1 cellular context compared by ENCODE assay signal in the genomic region with DNA sequence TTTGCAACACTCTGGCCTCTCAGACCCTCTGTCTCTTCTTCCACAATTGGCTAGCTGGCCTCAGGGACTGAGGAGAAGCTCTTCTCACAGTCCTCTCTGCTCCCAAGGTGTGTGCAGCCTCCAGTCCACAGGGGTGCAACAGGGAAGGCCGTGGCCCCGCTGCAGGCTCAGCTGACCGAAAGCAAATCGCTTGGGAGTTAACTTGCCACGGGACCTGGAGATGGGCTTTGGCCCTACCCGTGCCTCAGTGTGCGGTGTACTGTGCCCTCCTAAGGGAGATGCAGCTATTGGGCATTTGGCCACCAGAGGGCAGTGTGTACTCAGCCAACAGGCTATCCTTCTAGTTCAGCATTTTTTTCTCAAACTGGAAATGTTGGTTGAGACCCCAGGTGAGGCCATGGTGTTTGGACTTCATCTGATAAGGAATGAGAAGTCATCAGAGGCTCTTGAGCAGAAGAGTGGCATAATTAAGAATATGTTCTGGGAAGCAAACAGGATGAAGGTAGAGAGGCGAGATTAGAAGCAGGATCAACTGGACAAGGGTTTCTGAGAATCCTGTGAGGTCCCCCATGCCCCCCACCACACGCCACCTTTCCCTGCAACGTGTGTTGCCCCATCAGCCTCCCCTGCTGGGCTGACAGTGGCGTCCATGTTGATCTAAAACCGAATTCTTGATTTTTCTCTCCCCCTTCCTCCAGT.
TF ChIP-seq lines count a peak whose summit lies in the region.

No MANE protein-coding gene starts in this region.

TF ChIP-seq in IMR-90, 13 proteins besides CTCF, POLR2A, EP300 and RAD21:
- peak; percentile 62; the same call in 1 of the 2 replicates for TF ChIP-seq MAFK (IDR thresholded peaks at IDR 0.05; ENCODE audit: low read depth, low read length)
- TF ChIP-seq CHD1 (IDR thresholded peaks at IDR 0.05; ENCODE audit: low read depth, low read length): no peak
- peak; percentile 93 for TF ChIP-seq SMC3 (IDR thresholded peaks at IDR 0.05; ENCODE audit: low read depth, low read length)
- no peak for TF ChIP-seq ELK1 (IDR thresholded peaks at IDR 0.05; ENCODE audit: borderline replicate concordance, low read depth, low read length)
